In genomic region chr4:6732441-6733357, GRCh38 we compare ENCODE assay signal across 1 cellular context.
TF ChIP-seq lines count a peak whose summit lies in the region.

No MANE protein-coding gene starts in this region.

TF ChIP-seq in K562, 482 proteins besides CTCF, POLR2A, EP300 and RAD21 (continued from another document and continues in another):
- TF ChIP-seq TSHZ1 (CRISPR knock-in tag; IDR thresholded peaks at IDR 0.05) (no peak), NUFIP1 (IDR thresholded peaks at IDR 0.05; ENCODE audit: partially characterized antibody) (no peak), ARHGAP35 (IDR thresholded peaks at IDR 0.05; ENCODE audit: partially characterized antibody) (no peak), ZNF311 (CRISPR knock-in tag; IDR thresholded peaks at IDR 0.05) (0 out of 2 replicates have a peak, but pooled peaks have one; percentile 25), ZNF143 (CRISPR knock-in tag; IDR thresholded peaks at IDR 0.05) (no peak; the same call in 1 of the 2 replicates), XRCC3 (IDR thresholded peaks at IDR 0.05) (no peak), ZNF431 (CRISPR knock-in tag; IDR thresholded peaks at IDR 0.05) (no peak), MAZ (CRISPR knock-in tag; conservative IDR thresholded peaks at IDR 0.05 in 1 of 2, IDR thresholded peaks at IDR 0.05 in 1 of 2) (peak; percentile 63 to 65; a peak in 3 of 4 replicates), ADNP (tag; IDR thresholded peaks at IDR 0.05) (no peak), FOXK1 (CRISPR knock-in tag; IDR thresholded peaks at IDR 0.05; ENCODE audit: borderline replicate concordance) (no peak), ZSCAN29 (IDR thresholded peaks at IDR 0.05) (no peak), SRSF9 (IDR thresholded peaks at IDR 0.05; ENCODE audit: borderline replicate concordance, low read depth, low read length) (no peak), ZNF589 (CRISPR knock-in tag; IDR thresholded peaks at IDR 0.05; ENCODE audit: low read depth) (peak; percentile 94), HIVEP1 (CRISPR knock-in tag; IDR thresholded peaks at IDR 0.05) (no peak; the same call in 1 of the 2 replicates), ILF3 (IDR thresholded peaks at IDR 0.05; ENCODE audit: borderline replicate concordance) (no peak), TAF7 (tag; IDR thresholded peaks at IDR 0.05) (no peak; the same call in 1 of the 2 replicates), TCFL5 (CRISPR knock-in tag; conservative IDR thresholded peaks at IDR 0.05) (no peak), GATAD2B (IDR thresholded peaks at IDR 0.05; ENCODE audit: borderline replicate concordance) (no peak), ZNF124 (CRISPR knock-in tag; IDR thresholded peaks at IDR 0.05) (no peak), ZNF316 (IDR thresholded peaks at IDR 0.05) (peak; percentile 99), HNRNPL (IDR thresholded peaks at IDR 0.05; ENCODE audit: low read depth, low read length) (no peak), NCOA2 (IDR thresholded peaks at IDR 0.05; ENCODE audit: partially characterized antibody in 2 of 2) (no peak), TOE1 (IDR thresholded peaks at IDR 0.05; ENCODE audit: borderline replicate concordance) (no peak; the same call in 1 of the 2 replicates), TOE1 (CRISPR knock-in tag; IDR thresholded peaks at IDR 0.05; ENCODE audit: borderline replicate concordance, low read depth) (no peak), PURB (CRISPR knock-in tag; IDR thresholded peaks at IDR 0.05; ENCODE audit: low read depth) (no peak), U2AF2 (optimal IDR thresholded peaks at IDR 0.05; ENCODE audit: low read depth, low read length) (no peak), REST (CRISPR knock-in tag; IDR thresholded peaks at IDR 0.05; ENCODE audit: low read depth) (no peak; the same call in 1 of the 2 replicates), RBFOX2 (IDR thresholded peaks at IDR 0.05; ENCODE audit: low read depth, low read length) (peak; percentile 90), ZNF174 (CRISPR knock-in tag; IDR thresholded peaks at IDR 0.05) (no peak), ZNF436 (CRISPR knock-in tag; IDR thresholded peaks at IDR 0.05) (no peak), ETV6 (IDR thresholded peaks at IDR 0.05; ENCODE audit: borderline replicate concordance in 1 of 2, low read depth in 2 of 2, low read length in 1 of 2) (no peak), ETV6 (CRISPR knock-in tag; IDR thresholded peaks at IDR 0.05; ENCODE audit: borderline replicate concordance) (no peak), EP400 (IDR thresholded peaks at IDR 0.05) (peak; percentile 67), DNMT1 (IDR thresholded peaks at IDR 0.05) (no peak), HDAC2 (IDR thresholded peaks at IDR 0.05) (peak; percentile 19; the same call in 1 of the 2 replicates), SMARCC2 (IDR thresholded peaks at IDR 0.05; ENCODE audit: low read depth) (peak; percentile 67; the same call in 1 of the 2 replicates), SRSF7 (optimal IDR thresholded peaks at IDR 0.05; ENCODE audit: low read depth, low read length) (no peak), ZNF133 (CRISPR knock-in tag; IDR thresholded peaks at IDR 0.05) (no peak), BCL6 (CRISPR knock-in tag; IDR thresholded peaks at IDR 0.05) (no peak), HMG20B (CRISPR knock-in tag; IDR thresholded peaks at IDR 0.05) (no peak), ID3 (CRISPR knock-in tag; IDR thresholded peaks at IDR 0.05) (no peak), ID3 (tag; IDR thresholded peaks at IDR 0.05) (0 out of 2 replicates have a peak, but pooled peaks have one; percentile 54), RBM22 (IDR thresholded peaks at IDR 0.05; ENCODE audit: low read depth, low read length, poor library complexity, severe bottlenecking) (no peak), ATF3 (IDR thresholded peaks at IDR 0.05) (peak; percentile 71), ATF3 (CRISPR knock-in tag; conservative IDR thresholded peaks at IDR 0.05) (no peak), ZNF217 (CRISPR knock-in tag; IDR thresholded peaks at IDR 0.05) (no peak), MECOM (CRISPR knock-in tag; IDR thresholded peaks at IDR 0.05) (peak; percentile 86), PRPF4 (IDR thresholded peaks at IDR 0.05; ENCODE audit: insufficient read depth, low read depth, low read length, poor library complexity, severe bottlenecking) (no peak), ZFP91 (CRISPR knock-in tag; IDR thresholded peaks at IDR 0.05) (no peak), SMAD3 (CRISPR knock-in tag; conservative IDR thresholded peaks at IDR 0.05) (peak; percentile 23; the same call in 1 of the 2 replicates), KAT2B (IDR thresholded peaks at IDR 0.05; ENCODE audit: low read depth, low read length) (no peak), TSC22D4 (tag; IDR thresholded peaks at IDR 0.05) (no peak), LARP7 (IDR thresholded peaks at IDR 0.05) (no peak), BRF1 (IDR thresholded peaks at IDR 0.05; ENCODE audit: borderline replicate concordance, extremely low read depth, insufficient read length) (no peak), MIER1 (IDR thresholded peaks at IDR 0.05; ENCODE audit: low read depth) (no peak), AFF1 (IDR thresholded peaks at IDR 0.05; ENCODE audit: low read depth in 1 of 2, partially characterized antibody in 2 of 2) (peak in 1 of 2 experiments; percentile 51), ZBTB8A (IDR thresholded peaks at IDR 0.05; ENCODE audit: partially characterized antibody) (no peak), ZNF274 (IDR thresholded peaks at IDR 0.05; ENCODE audit: borderline replicate concordance, low read depth, low read length) (no peak), ZNF57 (CRISPR knock-in tag; IDR thresholded peaks at IDR 0.05) (no peak), ZBTB43 (CRISPR knock-in tag; IDR thresholded peaks at IDR 0.05) (no peak), KLF13 (tag; IDR thresholded peaks at IDR 0.05; ENCODE audit: borderline replicate concordance, low read depth) (peak; percentile 3), SAFB (IDR thresholded peaks at IDR 0.05; ENCODE audit: borderline replicate concordance, low read depth, low read length) (no peak), ZNF134 (CRISPR knock-in tag; conservative IDR thresholded peaks at IDR 0.05) (no peak; the same call in 1 of the 2 replicates)
